10 cellular contexts compared by ENCODE assay signal in the genomic region with DNA sequence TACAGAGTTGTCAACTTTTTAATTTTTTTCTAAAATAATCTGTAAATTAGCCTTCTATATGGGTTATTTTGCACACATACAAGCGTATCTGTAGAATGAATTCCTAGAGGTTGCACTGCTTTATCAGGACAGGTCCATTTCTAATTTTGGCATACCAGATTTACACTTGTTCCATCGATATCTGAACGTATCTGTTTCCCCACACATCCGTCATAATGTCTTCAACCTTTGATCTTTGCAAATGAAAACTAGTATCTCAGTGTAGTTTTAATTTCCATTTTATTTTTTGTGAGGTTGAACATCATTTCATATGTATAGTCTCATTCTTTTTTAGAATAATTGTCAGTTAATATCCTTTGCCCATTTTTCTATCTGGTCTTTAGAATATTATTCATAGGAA.
"Had no signal": no experiment of that assay in that cellular context is flagged by ENCODE, and none has a peak within 500 bp of the region (broad histone marks: within the 10 kb centered on the region; RNA-seq: fewer than 3 reads in every experiment).

No MANE protein-coding gene starts in this region.

- ATAC-seq: HCT116, K562 had no signal

- H3K27ac ChIP-seq: GM23248, HL-60 had no signal

- H3K9ac ChIP-seq: GM23248 had no signal

- DNase-seq: GM23248, GOT3, H7, HFFc6, IMR-90, KG1 had no signal

- H2AFZ ChIP-seq: GM23248 had no signal

- FAIRE-seq: K562 had no signal

- H3K4me3 ChIP-seq: GM23248, HAP-1, K562 had no signal

- H3K9me3 ChIP-seq: HAP-1 had no signal
